ENCODE assay signal across 11 cellular contexts in the genomic region with DNA sequence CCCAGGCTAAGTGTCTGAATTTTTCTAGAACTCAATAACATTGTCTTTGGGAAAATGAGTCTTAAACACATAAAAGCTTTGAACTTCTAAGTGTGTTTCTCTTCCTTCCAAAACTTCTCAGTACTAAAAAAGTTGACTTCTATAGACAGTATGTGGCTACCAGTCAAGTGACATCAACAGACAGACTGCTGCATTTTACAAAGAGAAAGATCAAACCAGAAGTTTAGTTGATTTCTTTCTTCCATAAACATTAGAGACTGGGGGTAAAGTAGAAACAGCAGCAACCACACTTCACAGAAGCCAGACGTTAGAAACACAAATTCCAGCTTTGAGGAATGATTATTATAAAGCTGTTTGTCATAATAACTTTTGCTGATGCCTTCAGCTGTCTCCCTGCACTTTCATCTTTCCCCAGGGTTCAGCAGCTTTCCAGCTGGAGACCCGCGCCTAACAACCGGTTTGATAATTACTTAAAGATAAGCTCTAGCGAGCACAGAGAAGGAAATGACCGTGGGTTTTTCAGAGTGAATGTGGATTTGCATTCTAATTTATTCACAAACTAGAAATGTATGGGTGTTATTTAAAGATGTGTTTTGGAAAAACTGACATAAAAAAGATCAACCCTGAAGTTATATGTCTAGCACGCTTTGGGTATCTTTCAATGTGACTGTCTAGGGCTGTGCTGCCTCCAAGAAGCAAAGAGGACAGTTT. TPM values are rescaled to one million over a fixed set of nuclear protein-coding genes. Genes with fewer than 3 reads are reported as not detected.
DNase-seq lines count a peak whose midpoint lies in the region; ATAC-seq, FAIRE-seq and TF ChIP-seq lines count a peak whose summit lies in the region.
"Had no signal": no experiment of that assay in that cellular context is flagged by ENCODE, and none has a peak within 500 bp of the region (broad histone marks: within the 10 kb centered on the region; RNA-seq: fewer than 3 reads in every experiment).

No MANE protein-coding gene starts in this region.

- no peaks in the 10 kb centered on the region for H3K36me3 ChIP-seq in heart left ventricle
- H3K36me3 ChIP-seq in endothelial cell of umbilical vein (ENCODE audit: control insufficient read depth in 2 of 2, extremely low read depth in 1 of 2, insufficient read depth in 2 of 2, low read length in 2 of 2) = no peaks in the 10 kb centered on the region
- H3K36me3 ChIP-seq in tibial artery = no peaks in the 10 kb centered on the region
- no peaks in the 10 kb centered on the region for H3K36me3 ChIP-seq in thyroid gland

- dilution Hi-C loops in endothelial cell of umbilical vein (cut with MboI; ENCODE audit: extremely low pct_ligation_motif_present, low sequenced_read_pairs) = no loop called here

- POLR2A ChIA-PET in endothelial cell of umbilical vein (lab: Charles Lee) = no interaction called here

- TF ChIP-seq POLR2A in heart left ventricle (IDR thresholded peaks at IDR 0.05) = no peak
- no peak for TF ChIP-seq POLR2A in endothelial cell of umbilical vein (IDR thresholded peaks at IDR 0.05; ENCODE audit: low read depth, low read length)
- no peak for TF ChIP-seq POLR2A in thyroid gland (IDR thresholded peaks at IDR 0.05)

- intact Hi-C loops in heart left ventricle (cut with DNase I) = no loop called here
- intact Hi-C loops in cardiac septum (cut with DNase I) = no loop called here
- intact Hi-C loops in endothelial cell of umbilical vein (cut with micrococcal nuclease) = no loop called here
- intact Hi-C loops in tibial artery (cut with DNase I; ENCODE audit: low total_unique reads) = no loop called here
- intact Hi-C loops in thyroid gland (cut with DNase I) = no loop called here

- no peak overlapping the region for H3K4me2 ChIP-seq in endothelial cell of umbilical vein (ENCODE audit: insufficient read depth, low read length)

- no peaks in the 10 kb centered on the region for H3K9me3 ChIP-seq in heart left ventricle
- no peaks in the 10 kb centered on the region for H3K9me3 ChIP-seq in endothelial cell of umbilical vein (replicated peaks; ENCODE audit: control insufficient read depth, insufficient read depth, low read length)
- no peaks in the 10 kb centered on the region for H3K9me3 ChIP-seq in tibial artery
- no peaks in the 10 kb centered on the region for H3K9me3 ChIP-seq in thyroid gland

- H2AFZ ChIP-seq in endothelial cell of umbilical vein (ENCODE audit: low read depth, low read length) = no peak overlapping the region

- H3K9ac ChIP-seq in endothelial cell of umbilical vein (replicated peaks; ENCODE audit: extremely low read depth, insufficient read depth, low read length) = no peak overlapping the region

- CTCF ChIA-PET in endothelial cell of umbilical vein (lab: Charles Lee) = interaction anchor here (1.0 to 2.9 kb wide), 4 partner anchors 9 to 396 kb away, joined by 3 to 16 read pairs (median 4); no protein-coding TSS in a partner anchor

- no peaks in the 10 kb centered on the region for H3K79me2 ChIP-seq in endothelial cell of umbilical vein (ENCODE audit: control insufficient read depth, insufficient read depth, low read length)

- ATAC-seq in heart left ventricle (no peak), HG03095 (IDR thresholded peaks at IDR 0.05; ENCODE audit: unreplicated experiment) (peak; percentile 49)

- H3K4me3 ChIP-seq in heart left ventricle (peak overlapping the region in 7 of 12 donors; percentile 1 to 42 (median 32)), endothelial cell of umbilical vein (replicated peaks in 1 of 3; ENCODE audit: insufficient read depth in 1 of 3, low read depth in 1 of 3, low read length in 3 of 3) (no peak overlapping the region), tibial artery (peak overlapping the region; percentile 13 to 43), thyroid gland (replicated peaks in 1 of 3) (no peak overlapping the region)

- FAIRE-seq in endothelial cell of umbilical vein (lab: Jason Lieb, UNC) = no peak

- TF ChIP-seq CTCF in heart left ventricle (IDR thresholded peaks at IDR 0.05) (no peak), endothelial cell of umbilical vein (IDR thresholded peaks at IDR 0.05; ENCODE audit: extremely low read depth in 1 of 2, insufficient read depth in 1 of 2, low read depth in 1 of 2, low read length in 2 of 2) (no peak), tibial artery (IDR thresholded peaks at IDR 0.05) (no peak), thyroid gland (IDR thresholded peaks at IDR 0.05) (no peak)

- H3K27ac ChIP-seq in heart left ventricle (peak overlapping the region in 2 of 12 donors; percentile 5 to 28), endothelial cell of umbilical vein (ENCODE audit: insufficient read depth, low read depth, low read length) (no peak overlapping the region), tibial artery (no peak overlapping the region), thyroid gland (no peak overlapping the region)
- H3K27ac ChIP-seq: C4-2B had no signal

- no peaks in the 10 kb centered on the region for H4K20me1 ChIP-seq in endothelial cell of umbilical vein (replicated peaks; ENCODE audit: control insufficient read depth, extremely low read depth, insufficient read depth, low read length)

- peaks cover 0 to 12% (median 0%) of the 10 kb centered on the region in 12 donors for H3K4me1 ChIP-seq in heart left ventricle
- no peaks in the 10 kb centered on the region for H3K4me1 ChIP-seq in endothelial cell of umbilical vein (ENCODE audit: control insufficient read depth, extremely low read depth, insufficient read depth, low read length)
- H3K4me1 ChIP-seq in tibial artery = peaks cover 0 to 9% (median 0%) of the 10 kb centered on the region in 4 donors
- no peaks in the 10 kb centered on the region for H3K4me1 ChIP-seq in thyroid gland

- BruUV-seq in endothelial cell of umbilical vein (replicated peaks; lab: Mats Ljungman, UMichigan) = no TSS peak

- DNase-seq in heart left ventricle (no peak), cardiac septum (ENCODE audit: low spot score) (no peak), endothelial cell of umbilical vein (ENCODE audit: low read depth, low spot score) (no peak), tibial artery (no peak), thyroid gland (no peak), NCI-H446 treated with DMSO at 0.1 percent for 48 hours (lab: John Stamatoyannopoulos, UW) (no peak)
- DNase-seq in activated CD4-positive, alpha-beta T cell treated with anti-CD3 and anti-CD28 coated beads, Interleukin-2, amount 50 U/mL, for 1 hour = no peak
- DNase-seq: posterior cingulate gyrus had no signal

- 12 to 23% (median 17%) methylated on average over 7 of the region's 7 CpGs for WGBS in heart left ventricle, 4 donors
- 25 to 37% methylated on average over 7 of the region's 7 CpGs for WGBS in thyroid gland, 2 donors

- H3K9me1 ChIP-seq in endothelial cell of umbilical vein (replicated peaks; ENCODE audit: control insufficient read depth, extremely low read depth, insufficient read depth, low read length) = no peaks in the 10 kb centered on the region

- H3K27me3 ChIP-seq in heart left ventricle (no peaks in the 10 kb centered on the region), endothelial cell of umbilical vein (ENCODE audit: control insufficient read depth in 2 of 2, insufficient read depth in 2 of 2, low read length in 2 of 2) (peaks cover 9 to 31% of the 10 kb centered on the region in 2 experiments), tibial artery (no peaks in the 10 kb centered on the region), thyroid gland (no peaks in the 10 kb centered on the region)

TF ChIP-seq in endothelial cell of umbilical vein, 7 proteins besides CTCF, POLR2A, EP300 and RAD21 (continues in another document):
- TF ChIP-seq MYC (IDR thresholded peaks at IDR 0.05; ENCODE audit: low read depth, low read length) (no peak), FOS (IDR thresholded peaks at IDR 0.05; ENCODE audit: borderline replicate concordance, insufficient read depth, low read length) (no peak)

RNA-seq across cellular contexts. Expression of a gene that starts 15.2 kb away (rescaled TPM):
- total RNA-seq in heart left ventricle = 10 to 100 TPM in 2 of 9 donors, 1 to 10 TPM in 7; 3.7 to 16.0 (median 9.4) TPM
- 1 to 10 TPM in 1 of 2 donors, under 1 TPM in 1; 0.98 to 1.3 TPM for polyA plus RNA-seq in heart left ventricle
- 11.1 TPM for total RNA-seq in cardiac septum
- 0.05 TPM in 1 of 2 replicates, not detected in the other for total RNA-seq in endothelial cell of umbilical vein
- 0.05 and 0.07 TPM in 2 replicates for polyA plus RNA-seq in endothelial cell of umbilical vein
- polyA plus RNA-seq in endothelial cell of umbilical vein (2011; cell fraction: cytosol; rRNA removed) = 0.05 and 0.10 TPM in 2 replicates
- 0.03 and 0.13 TPM in 2 replicates for polyA plus RNA-seq in endothelial cell of umbilical vein (2011; cell fraction: nucleus; rRNA removed)
- polyA plus RNA-seq in endothelial cell of umbilical vein (2012) = 0.03 and 0.10 TPM in 2 replicates
- polyA minus RNA-seq in endothelial cell of umbilical vein = 0.08 and 0.49 TPM in 2 replicates
- polyA minus RNA-seq in endothelial cell of umbilical vein (2011; cell fraction: cytosol; rRNA and poly(A)+ RNA removed) = not detected
- 0.29 TPM in 2 replicates for polyA minus RNA-seq in endothelial cell of umbilical vein (2011; cell fraction: nucleus; rRNA and poly(A)+ RNA removed)
- under 1 TPM in 2 of 4 donors, not detected in 2; under 0.01 to 0.10 TPM for total RNA-seq in thyroid gland
- total RNA-seq: activated T-helper 1 cell treated with anti-CD3 and anti-CD28 coated beads, Interleukin-12 subunit alpha, Interleukin-12 subunit beta, Interleukin-2, Interleukin-4 antibody, amounts not matched to agents 30 ng/mL and 10 ng/mL and 1 ng/mL, durations not matched to agents 14 hours and 24 hours and 36 hours had no signal

RNA-seq across cellular contexts. Expression of a gene that starts 21.3 kb away (rescaled TPM):
- total RNA-seq in heart left ventricle (not detected), cardiac septum (not detected), endothelial cell of umbilical vein (not detected in 2 replicates), thyroid gland (not detected)
- polyA plus RNA-seq in heart left ventricle (not detected), endothelial cell of umbilical vein (not detected in 2 replicates)
- polyA plus RNA-seq in endothelial cell of umbilical vein (2011; cell fraction: cytosol; rRNA removed) = not detected in 2 replicates
- not detected in 2 replicates for polyA plus RNA-seq in endothelial cell of umbilical vein (2011; cell fraction: nucleus; rRNA removed)
- polyA plus RNA-seq in endothelial cell of umbilical vein (2012) = not detected in 2 replicates
- not detected in 2 replicates for polyA minus RNA-seq in endothelial cell of umbilical vein
- not detected for polyA minus RNA-seq in endothelial cell of umbilical vein (2011; cell fraction: cytosol; rRNA and poly(A)+ RNA removed)
- not detected in 2 replicates for polyA minus RNA-seq in endothelial cell of umbilical vein (2011; cell fraction: nucleus; rRNA and poly(A)+ RNA removed)
- total RNA-seq: activated T-helper 1 cell treated with anti-CD3 and anti-CD28 coated beads, Interleukin-12 subunit alpha, Interleukin-12 subunit beta, Interleukin-2, Interleukin-4 antibody, amounts not matched to agents 30 ng/mL and 10 ng/mL and 1 ng/mL, durations not matched to agents 14 hours and 24 hours and 36 hours had no signal

RNA-seq across cellular contexts. Expression of a gene that starts 53.0 kb away (rescaled TPM):
- total RNA-seq in heart left ventricle = 10 to 100 TPM in 1 of 9 donors, 1 to 10 TPM in 4, under 1 TPM in 2, not detected in 2; 0.19 to 40.0 (median 5.0) TPM
- under 1 TPM; 0.76 to 0.85 TPM for polyA plus RNA-seq in heart left ventricle
- total RNA-seq in cardiac septum = 1.5 TPM
- not detected in 2 replicates for total RNA-seq in endothelial cell of umbilical vein
- not detected in 2 replicates for polyA plus RNA-seq in endothelial cell of umbilical vein
- not detected in 2 replicates for polyA plus RNA-seq in endothelial cell of umbilical vein (2011; cell fraction: cytosol; rRNA removed)
- polyA plus RNA-seq in endothelial cell of umbilical vein (2011; cell fraction: nucleus; rRNA removed) = not detected in 2 replicates
- not detected in 2 replicates for polyA plus RNA-seq in endothelial cell of umbilical vein (2012)
- polyA minus RNA-seq in endothelial cell of umbilical vein = not detected in 2 replicates
- polyA minus RNA-seq in endothelial cell of umbilical vein (2011; cell fraction: cytosol; rRNA and poly(A)+ RNA removed) = not detected
- not detected in 2 replicates for polyA minus RNA-seq in endothelial cell of umbilical vein (2011; cell fraction: nucleus; rRNA and poly(A)+ RNA removed)
- 100 to 1,000 TPM in 1 of 4 donors, 1 to 10 TPM in 1, under 1 TPM in 1, not detected in 1; 0.67 to 154 (median 3.7) TPM for total RNA-seq in thyroid gland
- total RNA-seq: activated T-helper 1 cell treated with anti-CD3 and anti-CD28 coated beads, Interleukin-12 subunit alpha, Interleukin-12 subunit beta, Interleukin-2, Interleukin-4 antibody, amounts not matched to agents 30 ng/mL and 10 ng/mL and 1 ng/mL, durations not matched to agents 14 hours and 24 hours and 36 hours had no signal

Comparison
In these comparisons a context has a peak if more than half of its experiments do, and no peak if none do; other contexts are left out.
1. H3K4me3 ChIP-seq: peak in heart left ventricle (7 of 12) and tibial artery (2 of 2); none in endothelial cell of umbilical vein (0 of 3) and thyroid gland (0 of 3).